Comparison of ENCODE assay signal across 3 cellular contexts in genomic region chr19:17757125-17757524, GRCh38.
TF ChIP-seq lines count a peak whose summit lies in the region.

No MANE protein-coding gene starts in this region.

TF ChIP-seq in A549, 52 proteins besides CTCF, POLR2A, EP300 and RAD21:
- no peak for TF ChIP-seq POLR2AphosphoS2 (conservative IDR thresholded peaks at IDR 0.05; ENCODE audit: low read length)
- TF ChIP-seq, protein P1, sequence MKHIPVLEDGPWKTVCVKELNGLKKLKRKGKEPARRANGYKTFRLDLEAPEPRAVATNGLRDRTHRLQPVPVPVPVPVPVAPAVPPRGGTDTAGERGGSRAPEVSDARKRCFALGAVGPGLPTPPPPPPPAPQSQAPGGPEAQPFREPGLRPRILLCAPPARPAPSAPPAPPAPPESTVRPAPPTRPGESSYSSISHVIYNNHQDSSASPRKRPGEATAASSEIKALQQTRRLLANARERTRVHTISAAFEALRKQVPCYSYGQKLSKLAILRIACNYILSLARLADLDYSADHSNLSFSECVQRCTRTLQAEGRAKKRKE (CRISPR knock-in tag; IDR thresholded peaks at IDR 0.05; ENCODE audit: low read depth) = no peak
- TF ChIP-seq HOXB13 (CRISPR knock-in tag; IDR thresholded peaks at IDR 0.05; ENCODE audit: low read depth) = no peak
- TF ChIP-seq MAX (IDR thresholded peaks at IDR 0.05) = no peak
- no peak for TF ChIP-seq NPAS2 (CRISPR knock-in tag; IDR thresholded peaks at IDR 0.05; ENCODE audit: borderline replicate concordance)
- no peak for TF ChIP-seq FOSL2 (IDR thresholded peaks at IDR 0.05)
- peak; percentile 63; the same call in 1 of the 2 replicates for TF ChIP-seq FOSL2 (CRISPR knock-in tag; IDR thresholded peaks at IDR 0.05)

TF ChIP-seq in Ishikawa, 13 proteins besides CTCF, POLR2A, EP300 and RAD21:
- TF ChIP-seq NFIC (IDR thresholded peaks at IDR 0.05) (peak; percentile 68), ZBTB7A (IDR thresholded peaks at IDR 0.05; ENCODE audit: low read depth) (peak; percentile 86), TCF12 (IDR thresholded peaks at IDR 0.05; ENCODE audit: low read depth) (no peak)

TF ChIP-seq in GM12878, 131 proteins besides CTCF, POLR2A, EP300 and RAD21:
- TF ChIP-seq SUPT20H (IDR thresholded peaks at IDR 0.05; ENCODE audit: borderline replicate concordance, control insufficient read depth, low read depth, low read length) = no peak
- no peak for TF ChIP-seq TAF1 (IDR thresholded peaks at IDR 0.05; ENCODE audit: borderline replicate concordance, low read depth, low read length)
- no peak for TF ChIP-seq MTA2 (IDR thresholded peaks at IDR 0.05; ENCODE audit: low read depth)
